ENCODE assay signal across 23 cellular contexts in the genomic region with DNA sequence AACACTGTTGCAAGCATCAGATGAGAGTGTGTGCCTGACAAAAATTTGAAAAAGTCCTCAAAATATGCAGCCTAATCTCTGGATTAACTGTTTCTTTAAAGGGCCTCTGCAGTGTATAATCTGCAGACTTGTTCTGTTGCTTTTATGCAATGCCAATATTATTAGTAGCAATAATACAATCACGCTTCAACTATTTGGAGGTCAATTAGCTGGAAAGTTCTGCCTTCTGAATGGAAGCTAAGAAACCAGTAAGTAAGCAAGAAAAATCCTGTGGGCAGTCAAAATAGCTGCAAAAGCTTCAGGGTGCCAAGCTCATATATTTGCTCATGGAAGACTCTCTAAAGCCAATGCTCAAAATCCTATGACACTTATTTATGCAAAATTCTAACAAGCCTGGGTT.
"Had no signal": no experiment of that assay in that cellular context is flagged by ENCODE, and none has a peak within 500 bp of the region (broad histone marks: within the 10 kb centered on the region; RNA-seq: fewer than 3 reads in every experiment).

No MANE protein-coding gene starts in this region.

- DNase-seq: IMR-90, Karpas-422, KG1, MG63, NCI-H1092 treated with DMSO at 0.1 percent for 48 hours, NCI-H1436, NCI-H187, NCI-H2029, NCI-H2081 treated with DMSO at 0.1 percent for 48 hours, NCI-H2171, NCI-H226, NCI-H446, NCI-H510A, NCI-H524 treated with DMSO at 0.1 percent for 48 hours, NCI-H69, NCI-H774, PC-3, SHP77, SK-N-SH had no signal

- H3K27ac ChIP-seq: HL-60, RWPE1 had no signal

- H3K9me3 ChIP-seq: MG63, SK-N-SH had no signal

- H3K36me3 ChIP-seq: MG63 had no signal

- H3K4me3 ChIP-seq: MG63 had no signal

- H3K4me2 ChIP-seq: SK-N-SH had no signal

- FAIRE-seq: HTR-8/SVneo had no signal

- ATAC-seq: Panc1, PC-3 had no signal

- H3K27me3 ChIP-seq: MG63 had no signal

- H3K9ac ChIP-seq: SK-N-SH had no signal
